8 cellular contexts compared by ENCODE assay signal in genomic region chr7:103347507-103348267, GRCh38. TPM values are rescaled to one million over a fixed set of nuclear protein-coding genes. Genes with fewer than 3 reads are reported as not detected.
DNase-seq lines count a peak whose midpoint lies in the region; ATAC-seq and TF ChIP-seq lines count a peak whose summit lies in the region.

PSMC2 (plus strand) TSS chr7:103347643; CDS start chr7:103347712, 69 bp downstream.

- H3K9me3 Mint-ChIP-seq in type B pancreatic cell = no peaks in the 10 kb centered on the region

- WGBS in adrenal gland, 4 donors = 1% methylated on average over 15 to 25 of the region's 25 CpGs
- WGBS in heart right ventricle, 2 donors = 0% methylated on average over 25 of the region's 25 CpGs

- intact Hi-C loops in adrenal gland (cut with DNase I) = no loop called here
- intact Hi-C loops in heart right ventricle (cut with DNase I) = loop anchor here in 1 of 10 donors (10.0 kb wide), 1 partner anchor 53 kb away; the partner anchor contains the start of gene PMPCB
- intact Hi-C loops in posterior cingulate gyrus (cut with DNase I) = no loop called here

- H3K4me3 ChIP-seq in adrenal gland (peak within 1 kb of the TSS; percentile 63 to 75 (median 74)), heart right ventricle (peak within 1 kb of the TSS; percentile 42 to 95 (median 83))

- ATAC-seq in HG02884 (IDR thresholded peaks at IDR 0.05; ENCODE audit: unreplicated experiment) = peak; percentile 56
- ATAC-seq in heart right ventricle = peak; percentile 80 to 92 (median 89)

- H3K36me3 ChIP-seq in adrenal gland (replicated peaks in 1 of 2) (peaks cover 0 to 5% of the 10 kb centered on the region in 2 donors), heart right ventricle (peaks cover 0 to 17% (median 0%) of the 10 kb centered on the region in 9 donors)

- DNase-seq in NCI-H146 treated with DMSO at 0.1 percent for 48 hours (lab: John Stamatoyannopoulos, UW; ENCODE audit: unreplicated experiment) (peak; percentile 78), T-helper 1 cell (peak; percentile 59 to 90 (median 71)), adrenal gland (peak; percentile 68 to 92 (median 83)), heart right ventricle (peak; percentile 50 to 85), posterior cingulate gyrus (peak in 9 of 10 donors; percentile 61 to 95 (median 82)), type B pancreatic cell (ENCODE audit: extremely low spot score, unreplicated experiment) (peak; percentile 81)

- H3K27me3 ChIP-seq in adrenal gland (no peaks in the 10 kb centered on the region), heart right ventricle (no peaks in the 10 kb centered on the region)

- H3K36me3 Mint-ChIP-seq in type B pancreatic cell = peaks cover 3% of the 10 kb centered on the region

- H3K4me1 Mint-ChIP-seq in type B pancreatic cell (ENCODE audit: unreplicated experiment) = peaks cover 35% of the 10 kb centered on the region

- H3K4me3 Mint-ChIP-seq in type B pancreatic cell = peak within 1 kb of the TSS; percentile 100

- H3K27ac Mint-ChIP-seq in type B pancreatic cell = peak within 1 kb of the TSS; percentile 97

- H3K4me1 ChIP-seq in adrenal gland (replicated peaks in 1 of 2) (peaks cover 12 to 50% of the 10 kb centered on the region in 2 donors), heart right ventricle (peaks cover 4 to 71% (median 64%) of the 10 kb centered on the region in 9 donors)

- H3K27ac ChIP-seq in adrenal gland (peak within 1 kb of the TSS; percentile 92 to 94 (median 93)), heart right ventricle (peak within 1 kb of the TSS; percentile 36 to 96 (median 92))

- peak; percentile 53 for TF ChIP-seq POLR2A in GM15510 (IDR thresholded peaks at IDR 0.05; ENCODE audit: borderline replicate concordance, extremely low read depth, insufficient read length)
- peak; percentile 59 to 74 for TF ChIP-seq POLR2A in adrenal gland (IDR thresholded peaks at IDR 0.05)

- H3K9me3 ChIP-seq in adrenal gland (replicated peaks in 1 of 3) (no peaks in the 10 kb centered on the region), heart right ventricle (no peaks in the 10 kb centered on the region)

- H3K27me3 Mint-ChIP-seq in type B pancreatic cell = no peaks in the 10 kb centered on the region

- no peak for TF ChIP-seq CTCF in adrenal gland (IDR thresholded peaks at IDR 0.05)
- TF ChIP-seq CTCF in heart right ventricle (IDR thresholded peaks at IDR 0.05) = no peak
- no peak for TF ChIP-seq CTCF in type B pancreatic cell (conservative IDR thresholded peaks at IDR 0.05)

RNA-seq across cellular contexts. Expression of gene PSMC2, which starts in this region (rescaled TPM):
- 100 to 1,000 TPM in 5 of 8 donors, 10 to 100 TPM in 3; 78.8 to 205 (median 124) TPM for total RNA-seq in adrenal gland
- polyA plus RNA-seq in adrenal gland = 100 to 1,000 TPM in 1 of 3 donors, 10 to 100 TPM in 2; 74.5 to 355 (median 86.6) TPM
- total RNA-seq in heart right ventricle = 100 to 1,000 TPM; 117 to 150 (median 124) TPM
- 100 to 1,000 TPM in 1 of 2 donors, 10 to 100 TPM in 1; 67.7 to 157 TPM for polyA plus RNA-seq in heart right ventricle
- total RNA-seq in type B pancreatic cell (ENCODE audit: low replicate concordance) = 108 and 109 TPM in 2 replicates

Comparison
In these comparisons a context has a peak if more than half of its experiments do, and no peak if none do; other contexts are left out.
1. Peak in every context shown above with its lines: DNase-seq, ATAC-seq, H3K4me3 ChIP-seq and H3K27ac ChIP-seq.